ENCODE assay signal across 8 cellular contexts in the genomic region with DNA sequence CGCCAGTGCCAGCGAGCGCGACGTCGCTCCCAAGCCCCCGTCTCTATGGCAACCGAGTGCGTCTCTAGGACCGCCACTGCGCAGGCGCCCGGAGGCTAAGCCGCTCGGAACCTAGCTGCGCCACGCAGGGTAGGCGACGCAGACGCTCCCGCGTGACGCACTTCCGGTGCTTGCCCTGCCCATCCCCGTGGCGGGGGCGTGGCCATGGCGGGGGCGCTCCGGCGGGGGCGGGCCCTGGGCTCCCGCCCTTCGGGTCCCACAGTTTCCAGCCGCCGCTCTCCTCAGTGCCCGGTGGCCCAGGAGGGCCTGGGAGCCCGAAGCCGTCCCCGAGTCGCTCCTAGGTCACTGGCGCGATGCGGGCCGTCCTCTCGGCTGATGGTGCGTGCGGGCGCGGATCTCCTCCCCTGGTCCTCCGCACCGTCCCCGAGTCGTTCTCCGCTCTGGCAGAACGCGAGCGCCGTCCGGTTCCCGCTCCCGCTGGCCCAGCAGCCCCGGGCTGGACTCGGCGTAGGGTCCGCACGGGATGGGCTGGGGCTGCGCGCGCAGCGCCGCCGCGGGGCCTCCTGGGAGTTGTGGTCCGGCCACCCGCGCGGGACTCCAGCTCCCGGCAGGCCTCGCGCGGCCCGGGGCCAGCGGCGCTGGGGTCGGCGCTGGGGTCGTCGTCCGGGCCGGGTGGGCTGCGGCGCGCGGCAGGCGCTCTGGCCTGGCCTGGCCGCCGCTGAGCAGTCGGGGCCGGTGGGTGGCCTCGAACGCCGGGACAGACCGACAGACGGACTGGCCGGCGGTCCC. TPM values are rescaled to one million over a fixed set of nuclear protein-coding genes. Genes with fewer than 3 reads are reported as not detected.
DNase-seq lines count a peak whose midpoint lies in the region; ATAC-seq and TF ChIP-seq lines count a peak whose summit lies in the region.

A gene (plus strand): TSS at position 245 of the 789 bp plus-strand sequence. CDS start 7,953 bp downstream, outside the sequence.

- H3K4me1 Mint-ChIP-seq in memory B cell, result peaks cover 9% of the 10 kb centered on the region

- no peaks in the 10 kb centered on the region for H3K9me3 ChIP-seq in effector memory CD4-positive, alpha-beta T cell (ENCODE audit: control insufficient read depth, low read length)

- TF ChIP-seq CTCF in GM20000 (IDR thresholded peaks at IDR 0.05; ENCODE audit: extremely low read depth, missing control alignments), result no peak

- H3K27ac ChIP-seq in effector memory CD4-positive, alpha-beta T cell (ENCODE audit: insufficient read depth, low read length, poor library complexity, severe bottlenecking), result peak within 1 kb of the TSS; percentile 100

- peaks cover 14% of the 10 kb centered on the region for H3K4me1 ChIP-seq in effector memory CD4-positive, alpha-beta T cell (ENCODE audit: control insufficient read depth, insufficient read depth, low read length, poor library complexity, severe bottlenecking)

- no peaks in the 10 kb centered on the region for H3K9me3 Mint-ChIP-seq in memory B cell

- H3K4me3 ChIP-seq in effector memory CD4-positive, alpha-beta T cell (ENCODE audit: insufficient read depth, low read depth, low read length, poor library complexity, severe bottlenecking), result peak within 1 kb of the TSS; percentile 100

- no peaks in the 10 kb centered on the region for H3K27me3 Mint-ChIP-seq in memory B cell

- H3K27me3 ChIP-seq in effector memory CD4-positive, alpha-beta T cell (replicated peaks; ENCODE audit: control insufficient read depth, insufficient read depth, low read length, poor library complexity, severe bottlenecking), result no peaks in the 10 kb centered on the region

- H3K36me3 Mint-ChIP-seq in memory B cell, result peaks cover 1% of the 10 kb centered on the region

- H3K27ac Mint-ChIP-seq in memory B cell, result peak within 1 kb of the TSS; percentile 96

- peak within 1 kb of the TSS; percentile 99 for H3K4me3 Mint-ChIP-seq in memory B cell

- H3K36me3 ChIP-seq in effector memory CD4-positive, alpha-beta T cell (ENCODE audit: control insufficient read depth, insufficient read depth, low read length), result no peaks in the 10 kb centered on the region

- peak; percentile 84 for ATAC-seq in memory B cell (ENCODE audit: low read depth)

- DNase-seq in COLO829 (ENCODE audit: low spot score) (peak; percentile 99), GM20000 (ENCODE audit: low spot score) (peak; percentile 100), HT-29 (ENCODE audit: low spot score) (peak; percentile 97), NOMO-1 treated with DMSO at 0.1 percent for 48 hours (lab: John Stamatoyannopoulos, UW; ENCODE audit: unreplicated experiment) (peak; percentile 95), memory B cell (ENCODE audit: low spot score in 2 of 2) (peak; percentile 99)
- DNase-seq in activated CD8-positive, alpha-beta memory T cell treated with anti-CD3 and anti-CD28 coated beads for 4 hours (ENCODE audit: low read depth in 2 of 2), result peak; percentile 94 to 96
- peak; percentile 96 to 98 (median 98) for DNase-seq in effector memory CD4-positive, alpha-beta T cell
- DNase-seq in stimulated activated CD8-positive, alpha-beta memory T cell treated with anti-CD3 and anti-CD28 coated beads, Interleukin-12 subunit alpha, Interleukin-12 subunit beta, amount 100 ng/mL, for 24 hours (ENCODE audit: extremely low read depth), result peak; percentile 93

RNA-seq across cellular contexts. Expression of the gene that starts here (rescaled TPM):
- 65.3 and 89.0 TPM in 2 replicates for total RNA-seq in HT-29 (2014; rRNA removed; shearing (Covaris generic))

Comparison
In these comparisons a context has a peak if more than half of its experiments do, and no peak if none do; other contexts are left out.
1. Peak in every context shown above with its lines: DNase-seq, ATAC-seq, H3K4me3 ChIP-seq and H3K27ac ChIP-seq.